Comparison of ENCODE assay signal across 8 cellular contexts in the genomic region with DNA sequence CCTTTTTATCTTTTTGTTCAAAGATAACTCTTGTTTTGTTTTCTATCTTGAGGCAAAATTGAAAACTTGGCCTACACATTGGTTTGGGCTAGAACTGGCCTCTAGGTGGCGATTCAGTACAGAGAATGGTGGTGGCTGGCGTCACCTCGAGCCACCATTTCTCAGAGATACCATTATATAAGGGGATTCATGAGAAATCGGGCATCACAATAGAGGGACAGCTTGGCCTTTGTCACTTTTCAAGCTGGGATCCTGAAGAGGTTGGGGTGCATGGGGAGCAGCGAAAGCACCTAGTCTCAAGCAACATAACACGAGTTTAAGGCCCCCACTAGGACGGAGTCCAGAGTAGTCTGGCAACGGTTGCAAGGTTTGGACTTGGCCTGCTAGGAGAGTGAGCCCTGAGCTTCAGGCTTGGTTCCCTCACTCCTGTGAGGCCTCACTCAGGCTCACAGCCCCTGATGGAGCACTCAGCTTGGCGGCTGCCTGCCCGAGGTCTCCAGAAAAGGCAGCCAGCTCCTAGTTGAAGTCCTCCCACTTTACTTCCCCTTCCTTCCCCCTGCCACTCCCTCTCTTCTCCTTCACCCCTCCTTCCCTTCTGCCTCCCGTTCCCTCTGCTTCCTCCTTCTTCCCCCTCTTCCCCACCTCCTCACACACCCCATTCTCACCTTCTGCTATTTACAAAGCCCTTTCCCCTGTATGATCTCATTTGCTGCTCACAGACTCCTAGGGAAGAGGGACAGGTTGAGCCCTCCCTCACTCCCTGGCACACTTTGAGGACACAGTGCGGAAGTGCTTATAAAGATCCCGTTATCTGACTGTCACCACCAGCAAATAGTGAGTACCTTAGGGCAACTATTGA.
DNase-seq lines count a peak whose midpoint lies in the region; ATAC-seq, FAIRE-seq and TF ChIP-seq lines count a peak whose summit lies in the region.

No MANE protein-coding gene starts in this region.

- TF ChIP-seq POLR2A in A549 (IDR thresholded peaks at IDR 0.05; ENCODE audit: low read length): no peak

- no peak overlapping the region for H3K4me3 ChIP-seq in A549

- H3K27me3 Mint-ChIP-seq in WTC11 (ENCODE audit: low read depth): no peaks in the 10 kb centered on the region

- peak; percentile 53 to 60 for DNase-seq in A549 (ENCODE audit: low read depth in 1 of 2, low spot score in 1 of 2)
- peak; percentile 56 for DNase-seq in GM13977 (ENCODE audit: low spot score)
- peak; percentile 51 for DNase-seq in NCI-H2171 (lab: John Stamatoyannopoulos, UW)
- DNase-seq in WTC11 (ENCODE audit: low spot score): peak; percentile 67
- peak; percentile 17 for DNase-seq in central memory CD4-positive, alpha-beta T cell
- DNase-seq in kidney glomerular epithelial cell (lab: John Stamatoyannopoulos, UW): peak; percentile 43
- peak; percentile 31 for DNase-seq in stimulated activated CD4-positive, alpha-beta T cell treated with anti-CD3 and anti-CD28 coated beads, Interleukin-2, amount 100 ng/mL, for 4 hours (ENCODE audit: low read depth)

- peak; percentile 90 to 95 for TF ChIP-seq RAD21 in A549 (conservative IDR thresholded peaks at IDR 0.05 in 1 of 2, IDR thresholded peaks at IDR 0.05 in 1 of 2)

- POLR2A ChIA-PET in A549 (lab: Yijun Ruan, JAX): interaction anchor here (1.2 to 1.3 kb wide), 2 partner anchors 248 to 537 kb away, joined by 3 read pairs; no protein-coding TSS in a partner anchor
- POLR2A ChIA-PET in WTC11 (lab: Charles Lee): no interaction called here

- H3K4me2 ChIP-seq in A549: peak overlapping the region; percentile 40

- 52% methylated on average over 13 of the region's 13 CpGs for WGBS in A549 (ENCODE audit: missing lambda C conversion rate)

- H3K36me3 Mint-ChIP-seq in WTC11: no peaks in the 10 kb centered on the region

- no peak overlapping the region for H3K4me3 Mint-ChIP-seq in WTC11

- peak overlapping the region; percentile 63 to 82 for H3K27ac ChIP-seq in A549

- FAIRE-seq in A549 (lab: Jason Lieb, UNC): no peak

- no peaks in the 10 kb centered on the region for H3K9me3 ChIP-seq in A549

- TF ChIP-seq EP300 in A549 (IDR thresholded peaks at IDR 0.05): no peak

- in situ Hi-C loops in GM13977 (cut with MboI; ENCODE audit: low pct_unique_long_range_greater_than_20kb, low sequenced_read_pairs, unreplicated experiment): no loop called here

- peaks cover 26% of the 10 kb centered on the region for H3K4me1 Mint-ChIP-seq in WTC11

- CTCF ChIA-PET in A549 (lab: Yijun Ruan, JAX): interaction anchor here (0.6 to 4.9 kb wide), 30 partner anchors 8 to 559 kb away, joined by 3 to 25 read pairs (median 3); no protein-coding TSS in a partner anchor
- CTCF ChIA-PET in WTC11 (lab: Charles Lee): interaction anchor here (0.6 to 5.0 kb wide), 21 partner anchors 9 to 640 kb away, joined by 3 to 21 read pairs (median 4); a partner anchor contains a TSS

- no peak overlapping the region for H3K27ac Mint-ChIP-seq in WTC11

- ATAC-seq in A549: peak; percentile 91 to 95
- peak; percentile 84 for ATAC-seq in HG02981 (IDR thresholded peaks at IDR 0.05; ENCODE audit: unreplicated experiment)
- peak; percentile 90 for ATAC-seq in WTC11

- H3K9me3 Mint-ChIP-seq in WTC11: no peaks in the 10 kb centered on the region

- peak; percentile 77 for TF ChIP-seq CTCF in A549 (IDR thresholded peaks at IDR 0.05)
- peak; percentile 90 for TF ChIP-seq CTCF in GM13977 (IDR thresholded peaks at IDR 0.05; ENCODE audit: extremely low read depth, insufficient read depth, missing control alignments)
- peak; percentile 69 for TF ChIP-seq CTCF in WTC11 (IDR thresholded peaks at IDR 0.05)

- H3K4me1 ChIP-seq in A549: peaks cover 19% of the 10 kb centered on the region

TF ChIP-seq in A549, 52 proteins besides CTCF, POLR2A, EP300 and RAD21:
- TF ChIP-seq HOXA7 (CRISPR knock-in tag; IDR thresholded peaks at IDR 0.05): no peak
- no peak for TF ChIP-seq HDAC2 (IDR thresholded peaks at IDR 0.05)
- TF ChIP-seq ESRRA (IDR thresholded peaks at IDR 0.05; ENCODE audit: borderline replicate concordance, low read length): no peak
- peak; percentile 87 for TF ChIP-seq SMC3 (IDR thresholded peaks at IDR 0.05)

TF ChIP-seq in WTC11, 78 proteins besides CTCF, POLR2A, EP300 and RAD21:
- TF ChIP-seq, protein P1, sequence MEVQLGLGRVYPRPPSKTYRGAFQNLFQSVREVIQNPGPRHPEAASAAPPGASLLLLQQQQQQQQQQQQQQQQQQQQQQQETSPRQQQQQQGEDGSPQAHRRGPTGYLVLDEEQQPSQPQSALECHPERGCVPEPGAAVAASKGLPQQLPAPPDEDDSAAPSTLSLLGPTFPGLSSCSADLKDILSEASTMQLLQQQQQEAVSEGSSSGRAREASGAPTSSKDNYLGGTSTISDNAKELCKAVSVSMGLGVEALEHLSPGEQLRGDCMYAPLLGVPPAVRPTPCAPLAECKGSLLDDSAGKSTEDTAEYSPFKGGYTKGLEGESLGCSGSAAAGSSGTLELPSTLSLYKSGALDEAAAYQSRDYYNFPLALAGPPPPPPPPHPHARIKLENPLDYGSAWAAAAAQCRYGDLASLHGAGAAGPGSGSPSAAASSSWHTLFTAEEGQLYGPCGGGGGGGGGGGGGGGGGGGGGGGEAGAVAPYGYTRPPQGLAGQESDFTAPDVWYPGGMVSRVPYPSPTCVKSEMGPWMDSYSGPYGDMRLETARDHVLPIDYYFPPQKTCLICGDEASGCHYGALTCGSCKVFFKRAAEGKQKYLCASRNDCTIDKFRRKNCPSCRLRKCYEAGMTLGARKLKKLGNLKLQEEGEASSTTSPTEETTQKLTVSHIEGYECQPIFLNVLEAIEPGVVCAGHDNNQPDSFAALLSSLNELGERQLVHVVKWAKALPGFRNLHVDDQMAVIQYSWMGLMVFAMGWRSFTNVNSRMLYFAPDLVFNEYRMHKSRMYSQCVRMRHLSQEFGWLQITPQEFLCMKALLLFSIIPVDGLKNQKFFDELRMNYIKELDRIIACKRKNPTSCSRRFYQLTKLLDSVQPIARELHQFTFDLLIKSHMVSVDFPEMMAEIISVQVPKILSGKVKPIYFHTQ (CRISPR knock-in tag; IDR thresholded peaks at IDR 0.05): no peak
- TF ChIP-seq PRRX2 (CRISPR knock-in tag; IDR thresholded peaks at IDR 0.05) (no peak), NR3C1 (CRISPR knock-in tag; conservative IDR thresholded peaks at IDR 0.05; ENCODE audit: low read depth) (no peak), ATF1 (CRISPR knock-in tag; IDR thresholded peaks at IDR 0.05) (no peak), CBFB (CRISPR knock-in tag; IDR thresholded peaks at IDR 0.05; ENCODE audit: low read depth) (no peak)
- TF ChIP-seq, protein P2, sequence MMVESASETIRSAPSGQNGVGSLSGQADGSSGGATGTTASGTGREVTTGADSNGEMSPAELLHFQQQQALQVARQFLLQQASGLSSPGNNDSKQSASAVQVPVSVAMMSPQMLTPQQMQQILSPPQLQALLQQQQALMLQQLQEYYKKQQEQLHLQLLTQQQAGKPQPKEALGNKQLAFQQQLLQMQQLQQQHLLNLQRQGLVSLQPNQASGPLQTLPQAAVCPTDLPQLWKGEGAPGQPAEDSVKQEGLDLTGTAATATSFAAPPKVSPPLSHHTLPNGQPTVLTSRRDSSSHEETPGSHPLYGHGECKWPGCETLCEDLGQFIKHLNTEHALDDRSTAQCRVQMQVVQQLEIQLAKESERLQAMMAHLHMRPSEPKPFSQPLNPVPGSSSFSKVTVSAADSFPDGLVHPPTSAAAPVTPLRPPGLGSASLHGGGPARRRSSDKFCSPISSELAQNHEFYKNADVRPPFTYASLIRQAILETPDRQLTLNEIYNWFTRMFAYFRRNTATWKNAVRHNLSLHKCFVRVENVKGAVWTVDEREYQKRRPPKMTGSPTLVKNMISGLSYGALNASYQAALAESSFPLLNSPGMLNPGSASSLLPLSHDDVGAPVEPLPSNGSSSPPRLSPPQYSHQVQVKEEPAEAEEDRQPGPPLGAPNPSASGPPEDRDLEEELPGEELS (CRISPR knock-in tag; IDR thresholded peaks at IDR 0.05): no peak
- TF ChIP-seq, protein P3, sequence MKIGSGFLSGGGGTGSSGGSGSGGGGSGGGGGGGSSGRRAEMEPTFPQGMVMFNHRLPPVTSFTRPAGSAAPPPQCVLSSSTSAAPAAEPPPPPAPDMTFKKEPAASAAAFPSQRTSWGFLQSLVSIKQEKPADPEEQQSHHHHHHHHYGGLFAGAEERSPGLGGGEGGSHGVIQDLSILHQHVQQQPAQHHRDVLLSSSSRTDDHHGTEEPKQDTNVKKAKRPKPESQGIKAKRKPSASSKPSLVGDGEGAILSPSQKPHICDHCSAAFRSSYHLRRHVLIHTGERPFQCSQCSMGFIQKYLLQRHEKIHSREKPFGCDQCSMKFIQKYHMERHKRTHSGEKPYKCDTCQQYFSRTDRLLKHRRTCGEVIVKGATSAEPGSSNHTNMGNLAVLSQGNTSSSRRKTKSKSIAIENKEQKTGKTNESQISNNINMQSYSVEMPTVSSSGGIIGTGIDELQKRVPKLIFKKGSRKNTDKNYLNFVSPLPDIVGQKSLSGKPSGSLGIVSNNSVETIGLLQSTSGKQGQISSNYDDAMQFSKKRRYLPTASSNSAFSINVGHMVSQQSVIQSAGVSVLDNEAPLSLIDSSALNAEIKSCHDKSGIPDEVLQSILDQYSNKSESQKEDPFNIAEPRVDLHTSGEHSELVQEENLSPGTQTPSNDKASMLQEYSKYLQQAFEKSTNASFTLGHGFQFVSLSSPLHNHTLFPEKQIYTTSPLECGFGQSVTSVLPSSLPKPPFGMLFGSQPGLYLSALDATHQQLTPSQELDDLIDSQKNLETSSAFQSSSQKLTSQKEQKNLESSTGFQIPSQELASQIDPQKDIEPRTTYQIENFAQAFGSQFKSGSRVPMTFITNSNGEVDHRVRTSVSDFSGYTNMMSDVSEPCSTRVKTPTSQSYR (CRISPR knock-in tag; IDR thresholded peaks at IDR 0.05): no peak

Comparison
In these comparisons a context has a peak if more than half of its experiments do, and no peak if none do; other contexts are left out.
1. DNase-seq: peak in every context shown above with its lines; median percentile 67 in WTC11; 56 in A549; 56 in GM13977; 51 in NCI-H2171; 43 in kidney glomerular epithelial cell; 31 in stimulated activated CD4-positive, alpha-beta T cell treated with anti-CD3 and anti-CD28 coated beads, Interleukin-2, amount 100 ng/mL, for 4 hours; 17 in central memory CD4-positive, alpha-beta T cell.